8 cellular contexts compared by ENCODE assay signal in genomic region chr17:64927444-64927843, GRCh38. TPM values are rescaled to one million over a fixed set of nuclear protein-coding genes. Genes with fewer than 3 reads are reported as not detected.
A peak's percentile ranks its signal among the peaks of the same experiment; 100 is the strongest.
DNase-seq lines count a peak whose midpoint lies in the region; ATAC-seq and TF ChIP-seq lines count a peak whose summit lies in the region.
"Not testable (repeated sequence)": the region's sequence is repeated elsewhere in the genome, so short reads cannot be mapped to it uniquely, and the experiment has no call there.

No MANE protein-coding gene starts in this region.

- not testable (repeated sequence) for TF ChIP-seq EP300 in neural cell (conservative IDR thresholded peaks at IDR 0.05; ENCODE audit: poor library complexity, severe bottlenecking)

- H3K27me3 ChIP-seq in neural cell (ENCODE audit: insufficient read depth, low read depth, low read length); thoracic aorta (replicated peaks; ENCODE audit: insufficient read depth): not testable (repeated sequence)

- not testable (repeated sequence) for H3K79me2 ChIP-seq in neural cell (replicated peaks; ENCODE audit: insufficient read depth, low read length)

- H3K4me2 ChIP-seq in neural cell (ENCODE audit: low read length): not testable (repeated sequence)

- H3K36me3 Mint-ChIP-seq in activated naive CD4-positive, alpha-beta T cell treated with anti-CD3 and anti-CD28 coated beads, Interleukin-2, amount 50 U/mL, for 72 hours: not testable (repeated sequence)

- H2AFZ ChIP-seq in neural cell (ENCODE audit: low read depth, low read length): not testable (repeated sequence)

- H3K9me3 Mint-ChIP-seq in activated naive CD4-positive, alpha-beta T cell treated with anti-CD3 and anti-CD28 coated beads, Interleukin-2, amount 50 U/mL, for 72 hours: not testable (repeated sequence)

- peak; percentile 67 for TF ChIP-seq RAD21 in neural cell (conservative IDR thresholded peaks at IDR 0.05)

- not testable (repeated sequence) for H3K4me3 ChIP-seq in neural cell (ENCODE audit: low read length); thoracic aorta

- ATAC-seq in HG02981 (IDR thresholded peaks at IDR 0.05; ENCODE audit: unreplicated experiment) (peak; percentile 65), thoracic aorta (ENCODE audit: insufficient number of reproducible peaks, low FRiP score, low read depth) (peak; percentile 85)
- peak; percentile 77 to 79 for ATAC-seq in activated naive CD4-positive, alpha-beta T cell treated with anti-CD3 and anti-CD28 coated beads, Interleukin-2, amount 50 U/mL, for 72 hours

- H3K9ac ChIP-seq in neural cell (ENCODE audit: low read length): not testable (repeated sequence)

- H4K20me1 ChIP-seq in neural cell (ENCODE audit: insufficient read depth): not testable (repeated sequence)

- H3K9me3 ChIP-seq in neural cell (ENCODE audit: low read length); thoracic aorta: not testable (repeated sequence)

- not testable (repeated sequence) for H3K27ac ChIP-seq in neural cell (ENCODE audit: low read length); thoracic aorta

- H3K27ac Mint-ChIP-seq in activated naive CD4-positive, alpha-beta T cell treated with anti-CD3 and anti-CD28 coated beads, Interleukin-2, amount 50 U/mL, for 72 hours: peak overlapping the region; percentile 1 to 44

- TF ChIP-seq CTCF in neural cell (IDR thresholded peaks at IDR 0.05; ENCODE audit: poor library complexity, severe bottlenecking) (peak; percentile 77), thoracic aorta (IDR thresholded peaks at IDR 0.05) (peak; percentile 62)

- H3F3A ChIP-seq in neural cell (ENCODE audit: insufficient read depth, low read length, poor library complexity, severe bottlenecking): not testable (repeated sequence)

- not testable (repeated sequence) for H3K9me2 ChIP-seq in neural cell (ENCODE audit: insufficient read depth, low read length)

- H3K36me3 ChIP-seq in neural cell (ENCODE audit: insufficient read depth, low read length); thoracic aorta: not testable (repeated sequence)

- peak; percentile 65 for DNase-seq in EH (ENCODE audit: low read depth)
- peak; percentile 41 for DNase-seq in NCI-H2171 (lab: John Stamatoyannopoulos, UW)
- peak; percentile 55 for DNase-seq in T follicular helper cell (ENCODE audit: low read depth)
- peak in 1 of 2 donors; percentile 76 for DNase-seq in activated naive CD4-positive, alpha-beta T cell treated with anti-CD3 and anti-CD28 coated beads, Interleukin-2, amount 50 U/mL, for 72 hours (ENCODE audit: low spot score in 2 of 2)
- peak; percentile 42 for DNase-seq in foreskin melanocyte
- not testable (repeated sequence) for DNase-seq in thoracic aorta (ENCODE audit: low spot score)

- H3K4me1 ChIP-seq in thoracic aorta (ENCODE audit: control insufficient read depth in 1 of 2, low read depth in 2 of 2): not testable (repeated sequence)

TF ChIP-seq in neural cell, 6 proteins besides CTCF, POLR2A, EP300 and RAD21:
- peak; percentile 84 for TF ChIP-seq SMC3 (conservative IDR thresholded peaks at IDR 0.05; ENCODE audit: poor library complexity)

RNA-seq across cellular contexts. Expression of gene LRRC37A3, which starts 8.2 kb away (rescaled TPM):
- 10 to 100 TPM in 1 of 2 donors, 1 to 10 TPM in 1; 7.2 to 16.4 TPM for total RNA-seq in activated naive CD4-positive, alpha-beta T cell treated with anti-CD3 and anti-CD28 coated beads, Interleukin-2, amount 50 U/mL, for 72 hours
- 5.3 and 13.7 TPM in 2 replicates for polyA plus RNA-seq in neural cell
- polyA minus RNA-seq in neural cell: 34.1 and 35.9 TPM in 2 replicates
- total RNA-seq in thoracic aorta: 1 to 10 TPM; 3.7 to 8.7 TPM
